In the genomic region with DNA sequence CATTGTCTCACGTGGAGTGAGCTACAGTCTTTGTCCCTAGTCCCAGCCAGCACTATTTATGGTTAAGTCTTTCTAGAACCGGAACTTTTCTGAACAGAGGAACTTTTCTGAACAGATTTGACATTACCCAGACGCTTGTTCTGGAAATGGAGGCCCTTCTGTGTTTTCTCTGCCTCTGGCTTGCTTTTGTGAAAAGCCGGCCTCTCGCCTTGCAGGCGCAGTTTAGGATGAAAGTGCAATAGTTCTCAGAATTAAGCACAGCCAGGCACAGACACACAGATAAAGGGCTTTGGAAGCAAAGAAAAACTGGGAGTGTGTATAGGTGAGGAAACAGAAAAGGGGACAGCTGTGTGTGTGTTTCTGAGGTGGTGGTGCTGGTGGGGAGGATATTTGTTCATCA, we compare ENCODE assay signal across 17 cellular contexts. TPM values are rescaled to one million over a fixed set of nuclear protein-coding genes. Genes with fewer than 3 reads are reported as not detected.
DNase-seq lines count a peak whose midpoint lies in the region; ATAC-seq, FAIRE-seq and TF ChIP-seq lines count a peak whose summit lies in the region.
"Had no signal": no experiment of that assay in that cellular context is flagged by ENCODE, and none has a peak within 500 bp of the region (broad histone marks: within the 10 kb centered on the region; RNA-seq: fewer than 3 reads in every experiment).

No MANE protein-coding gene starts in this region.

- no peak for TF ChIP-seq EP300 in K562 (IDR thresholded peaks at IDR 0.05; ENCODE audit: low read length)

- H3K36me3 Mint-ChIP-seq in GM23338 (ENCODE audit: low read depth) (no peaks in the 10 kb centered on the region; the same call in 2 of the 3 replicates), progenitor cell of endocrine pancreas (ENCODE audit: insufficient read depth) (no peaks in the 10 kb centered on the region)
- no peaks in the 10 kb centered on the region for H3K36me3 Mint-ChIP-seq in activated T-helper 2 cell treated with anti-CD3 and anti-CD28 coated beads, Interferon-gamma antibody, Interleukin-2, Interleukin-4, amounts not matched to agents 10 μg/mL and 5 μg/mL and 100 μg/mL, durations not matched to agents 14 hours and 24 hours and 36 hours (ENCODE audit: low read depth)

- WGBS in K562 (ENCODE audit: insufficient coverage, low coverage, missing lambda C conversion rate), result 2% methylated on average over 6 of the region's 6 CpGs

- in situ Hi-C loops in K562 (cut with MboI), result no loop called here

- H3K4me3 ChIP-seq in GM23338 (peak overlapping the region; percentile 65), K562 (no peak overlapping the region)

- H3K27ac ChIP-seq in GM23338 (ENCODE audit: low read depth) (no peak overlapping the region), K562 (ENCODE audit: extremely low read depth, low read depth, low read length) (no peak overlapping the region), RWPE1 (no peak overlapping the region)
- H3K27ac ChIP-seq: prostate gland had no signal

- H4K20me1 ChIP-seq in GM23338 (replicated peaks; ENCODE audit: insufficient read depth), result 0 out of 2 replicates have a peak, but pooled peaks cover 11% of the 10 kb centered on the region
- H4K20me1 ChIP-seq in K562 (replicated peaks; ENCODE audit: control insufficient read depth, insufficient read depth, low read length), result no peaks in the 10 kb centered on the region; the same call in 1 of the 2 replicates

- H2AFZ ChIP-seq in GM23338 (peak overlapping the region; percentile 86), K562 (ENCODE audit: low read depth, low read length) (no peak overlapping the region)

- TF ChIP-seq CTCF in GM23338 (conservative IDR thresholded peaks at IDR 0.05; ENCODE audit: low read depth in 2 of 2) (no peak), K562 (IDR thresholded peaks at IDR 0.05 in 2 of 3, conservative IDR thresholded peaks at IDR 0.05 in 1 of 3; ENCODE audit: insufficient read depth in 2 of 3, low read depth in 1 of 3, low read length in 3 of 3) (no peak), progenitor cell of endocrine pancreas (IDR thresholded peaks at IDR 0.05; ENCODE audit: unreplicated experiment) (no peak), RWPE1 (conservative IDR thresholded peaks at IDR 0.05; ENCODE audit: low read depth) (no peak)

- DNase-seq in GM23338 (ENCODE audit: low spot score) (no peak), K562 (ENCODE audit: extremely low read depth in 1 of 4, low spot score in 3 of 4) (no peak), islet precursor cell (peak; percentile 86), progenitor cell of endocrine pancreas (ENCODE audit: low spot score, unreplicated experiment) (no peak), RWPE1 (ENCODE audit: low spot score) (no peak), COLO829 (ENCODE audit: low spot score) (no peak), posterior vena cava (ENCODE audit: low spot score) (no peak)
- no peak for DNase-seq in activated T-helper 2 cell treated with anti-CD3 and anti-CD28 coated beads, Interferon-gamma antibody, Interleukin-2, Interleukin-4, amounts not matched to agents 10 μg/mL and 5 μg/mL and 100 μg/mL, durations not matched to agents 14 hours and 24 hours and 36 hours (ENCODE audit: low spot score)
- DNase-seq: activated CD4-positive, CD25-positive, alpha-beta regulatory T cell treated with anti-CD3 and anti-CD28 coated beads, Interleukin-2, amount 50 U/mL, for 72 hours; activated CD8-positive, alpha-beta memory T cell treated with anti-CD3 and anti-CD28 coated beads, Interleukin-2, amount 50 U/mL, for 48 hours; activated naive CD4-positive, alpha-beta T cell treated with anti-CD3 and anti-CD28 coated beads for 36 hours; GDM1; NCI-H1092; T-helper 2 cell had no signal

- H3K27me3 ChIP-seq in GM23338 (ENCODE audit: insufficient read depth) (peaks cover 79% of the 10 kb centered on the region), K562 (ENCODE audit: control insufficient read depth in 2 of 2, insufficient read depth in 2 of 2, low read length in 2 of 2) (peaks cover 53 to 64% of the 10 kb centered on the region in 2 experiments)

- H3K9me3 Mint-ChIP-seq in GM23338 (peaks cover 5% of the 10 kb centered on the region; the same call in 1 of the 3 replicates), progenitor cell of endocrine pancreas (ENCODE audit: low read depth) (no peaks in the 10 kb centered on the region)
- no peaks in the 10 kb centered on the region for H3K9me3 Mint-ChIP-seq in activated T-helper 2 cell treated with anti-CD3 and anti-CD28 coated beads, Interferon-gamma antibody, Interleukin-2, Interleukin-4, amounts not matched to agents 10 μg/mL and 5 μg/mL and 100 μg/mL, durations not matched to agents 14 hours and 24 hours and 36 hours
- H3K9me3 Mint-ChIP-seq: activated naive CD4-positive, alpha-beta T cell treated with anti-CD3 and anti-CD28 coated beads for 36 hours; stimulated activated naive CD8-positive, alpha-beta T cell treated with anti-CD3 and anti-CD28 coated beads, Interleukin-15, Interleukin-2, amounts not matched to agents 100 ng/mL and 50 ng/mL, for 24 hours had no signal

- H3K27me3 Mint-ChIP-seq in GM23338 (ENCODE audit: insufficient read depth, low read depth, poor library complexity) (peaks cover 59% of the 10 kb centered on the region), progenitor cell of endocrine pancreas (peaks cover 89% of the 10 kb centered on the region)
- peaks cover 85% of the 10 kb centered on the region for H3K27me3 Mint-ChIP-seq in activated T-helper 2 cell treated with anti-CD3 and anti-CD28 coated beads, Interferon-gamma antibody, Interleukin-2, Interleukin-4, amounts not matched to agents 10 μg/mL and 5 μg/mL and 100 μg/mL, durations not matched to agents 14 hours and 24 hours and 36 hours (ENCODE audit: low read depth)

- TF ChIP-seq RAD21 in K562 (CRISPR knock-in tag; conservative IDR thresholded peaks at IDR 0.05 in 1 of 2, IDR thresholded peaks at IDR 0.05 in 1 of 2), result no peak

- POLR2A ChIA-PET in K562 (lab: Yijun Ruan, JAX), result no interaction called here
- POLR2A ChIA-PET in RWPE1 (lab: Yijun Ruan, JAX; ENCODE audit: low non-redundant PET), result no interaction called here

- H3K36me3 ChIP-seq in GM23338 (ENCODE audit: insufficient read depth) (no peaks in the 10 kb centered on the region), K562 (ENCODE audit: control insufficient read depth, insufficient read depth, low read length) (no peaks in the 10 kb centered on the region)
- H3K36me3 ChIP-seq: prostate gland had no signal

- H3K79me2 ChIP-seq in GM23338 (replicated peaks; ENCODE audit: insufficient read depth) (no peaks in the 10 kb centered on the region), K562 (ENCODE audit: control insufficient read depth, insufficient read depth, low read length) (no peaks in the 10 kb centered on the region)

- H3K27ac Mint-ChIP-seq in GM23338 (no peak overlapping the region), progenitor cell of endocrine pancreas (no peak overlapping the region)
- H3K27ac Mint-ChIP-seq in activated T-helper 2 cell treated with anti-CD3 and anti-CD28 coated beads, Interferon-gamma antibody, Interleukin-2, Interleukin-4, amounts not matched to agents 10 μg/mL and 5 μg/mL and 100 μg/mL, durations not matched to agents 14 hours and 24 hours and 36 hours, result no peak overlapping the region
- H3K27ac Mint-ChIP-seq: activated naive CD4-positive, alpha-beta T cell treated with anti-CD3 and anti-CD28 coated beads for 36 hours; stimulated activated naive CD8-positive, alpha-beta T cell treated with anti-CD3 and anti-CD28 coated beads, Interleukin-15, Interleukin-2, amounts not matched to agents 100 ng/mL and 50 ng/mL, for 24 hours had no signal

- intact Hi-C loops in K562 (cut with micrococcal nuclease) (no loop called here), posterior vena cava (cut with DNase I) (no loop called here)
- intact Hi-C loops in activated T-helper 2 cell treated with anti-CD3 and anti-CD28 coated beads, Interferon-gamma antibody, Interleukin-2, Interleukin-4, amounts not matched to agents 10 μg/mL and 5 μg/mL and 100 μg/mL, durations not matched to agents 14 hours and 24 hours and 36 hours (cut with micrococcal nuclease), result loop anchor here (2.0 to 10.0 kb wide), 2 partner anchors 419 to 425 kb away; partner anchors contain the start of gene EGFLAM

- 0 out of 2 replicates have a peak, but pooled peaks cover 2% of the 10 kb centered on the region for H3K9me3 ChIP-seq in K562 (replicated peaks; ENCODE audit: control insufficient read depth, insufficient read depth, low read depth, low read length)
- H3K9me3 ChIP-seq: prostate gland had no signal

- ATAC-seq in GM23338 (no peak), K562 (no peak)

- peaks cover 10% of the 10 kb centered on the region; the same call in 1 of the 2 replicates for H3F3A ChIP-seq in GM23338 (replicated peaks; ENCODE audit: low read depth)

- H3K9me1 ChIP-seq in K562 (ENCODE audit: control insufficient read depth, insufficient read depth, low read length), result no peaks in the 10 kb centered on the region

- no peak for FAIRE-seq in K562 (lab: Jason Lieb, UNC)

- H3K9me2 ChIP-seq in GM23338 (ENCODE audit: insufficient read depth), result no peaks in the 10 kb centered on the region

- H3K4me1 Mint-ChIP-seq in GM23338 (peaks cover 38% of the 10 kb centered on the region), progenitor cell of endocrine pancreas (ENCODE audit: low read depth) (peaks cover 9% of the 10 kb centered on the region)
- peaks cover 20% of the 10 kb centered on the region for H3K4me1 Mint-ChIP-seq in activated T-helper 2 cell treated with anti-CD3 and anti-CD28 coated beads, Interferon-gamma antibody, Interleukin-2, Interleukin-4, amounts not matched to agents 10 μg/mL and 5 μg/mL and 100 μg/mL, durations not matched to agents 14 hours and 24 hours and 36 hours (ENCODE audit: low read depth)

- TF ChIP-seq POLR2A in K562 (conservative IDR thresholded peaks at IDR 0.05), result no peak

- CTCF ChIA-PET in K562 (lab: Yijun Ruan, JAX; ENCODE audit: low intra/inter-chr PET ratio), result interaction anchor here (0.5 kb wide), 1 partner anchor 12 kb away, joined by 3 read pairs; no protein-coding TSS in a partner anchor
- CTCF ChIA-PET in RWPE1 (lab: Yijun Ruan, JAX), result no interaction called here

- H3K4me2 ChIP-seq in GM23338 (peak overlapping the region; percentile 90), K562 (ENCODE audit: insufficient read depth, low read length) (no peak overlapping the region)

- peaks cover 45% of the 10 kb centered on the region for H3K4me1 ChIP-seq in GM23338 (ENCODE audit: insufficient read depth)
- H3K4me1 ChIP-seq in K562 (replicated peaks in 1 of 2; ENCODE audit: control insufficient read depth in 2 of 2, insufficient read depth in 2 of 2, low read length in 2 of 2), result peaks cover 0 to 20% of the 10 kb centered on the region in 2 experiments; a peak in 2 of 5 replicates
- H3K4me1 ChIP-seq: prostate gland had no signal

- no TSS peak for BruUV-seq in K562 (replicated peaks; lab: Mats Ljungman, UMichigan)

- H3K4me3 Mint-ChIP-seq in GM23338, result peak overlapping the region; percentile 64
- peak overlapping the region; percentile 9 for H3K4me3 Mint-ChIP-seq in progenitor cell of endocrine pancreas (ENCODE audit: low read depth)
- H3K4me3 Mint-ChIP-seq in activated T-helper 2 cell treated with anti-CD3 and anti-CD28 coated beads, Interferon-gamma antibody, Interleukin-2, Interleukin-4, amounts not matched to agents 10 μg/mL and 5 μg/mL and 100 μg/mL, durations not matched to agents 14 hours and 24 hours and 36 hours (ENCODE audit: low read depth), result no peak overlapping the region
- H3K4me3 Mint-ChIP-seq: activated naive CD4-positive, alpha-beta T cell treated with anti-CD3 and anti-CD28 coated beads for 36 hours; stimulated activated naive CD8-positive, alpha-beta T cell treated with anti-CD3 and anti-CD28 coated beads, Interleukin-15, Interleukin-2, amounts not matched to agents 100 ng/mL and 50 ng/mL, for 24 hours had no signal

- no peak overlapping the region for H3K9ac ChIP-seq in K562 (ENCODE audit: insufficient read depth in 1 of 2, low read depth in 2 of 2, low read length in 2 of 2)

RNA-seq across cellular contexts. Expression of gene GDNF, which starts 5.9 kb away (rescaled TPM):
- 0.17 TPM in 1 of 2 replicates, not detected in the other for total RNA-seq in GM23338 (2014; rRNA removed; shearing (Covaris generic))
- polyA plus RNA-seq in GM23338 (2016; fragmentation: Nextera tagmentation; extraction: Ambion mirVana) (0.13 and 0.21 TPM in 2 replicates), K562 (2011; rRNA removed) (not detected in 2 replicates), K562 (2014; fragmentation: Illumina TruSeq; extraction: Trizol) (not detected in 2 replicates), K562 (2014; fragmentation: Nextera tagmentation; extraction: Ambion mirVana) (not detected), K562 (2014; rRNA removed) (not detected in 2 replicates)
- total RNA-seq in K562 (2011; cell fraction: chromatin; rRNA removed; ENCODE audit: low replicate concordance), result not detected in 2 replicates
- total RNA-seq in K562 (2011; cell fraction: nucleolus; rRNA removed), result not detected in 2 replicates
- not detected in 2 replicates for total RNA-seq in K562 (2011; cell fraction: nucleoplasm; rRNA removed)
- total RNA-seq in K562 (2014; rRNA removed) (not detected in 2 replicates), K562 (2014; rRNA removed; fragmentation: Illumina TruSeq; extraction: Trizol) (not detected in 2 replicates), K562 (2015; rRNA removed; fragmentation: Illumina TruSeq; extraction: Trizol) (not detected in 2 replicates), K562 (2021) (not detected in 2 replicates), progenitor cell of endocrine pancreas (0.47 and 0.57 TPM in 2 replicates), posterior vena cava (under 1 TPM; 0.28 to 0.62 TPM)
- not detected in 2 replicates for polyA plus RNA-seq in K562 (2011; cell fraction: cytosol; rRNA removed)
- polyA plus RNA-seq in K562 (2011; cell fraction: nucleus; rRNA removed), result not detected in 2 replicates
- not detected in 2 replicates for polyA plus RNA-seq in K562 (2012)
- polyA minus RNA-seq in K562 (2011; rRNA and poly(A)+ RNA removed), result not detected in 2 replicates
- polyA minus RNA-seq in K562 (2011; cell fraction: cytosol; rRNA and poly(A)+ RNA removed), result not detected in 2 replicates
- not detected in 2 replicates for polyA minus RNA-seq in K562 (2011; cell fraction: nucleus; rRNA and poly(A)+ RNA removed)
- total RNA-seq in activated T-helper 2 cell treated with anti-CD3 and anti-CD28 coated beads, Interferon-gamma antibody, Interleukin-2, Interleukin-4, amounts not matched to agents 10 μg/mL and 5 μg/mL and 100 μg/mL, durations not matched to agents 14 hours and 24 hours and 36 hours, result 0.60 TPM in 1 of 2 replicates, not detected in the other
- total RNA-seq: activated naive CD4-positive, alpha-beta T cell treated with anti-CD3 and anti-CD28 coated beads for 36 hours; dermis microvascular lymphatic vessel endothelial cell had no signal
